Comparison of ENCODE assay signal across 14 cellular contexts in genomic region chr9:129493002-129493713, GRCh38.
DNase-seq lines count a peak whose midpoint lies in the region; TF ChIP-seq lines count a peak whose summit lies in the region.
"Had no signal": no experiment of that assay in that cellular context is flagged by ENCODE, and none has a peak within 500 bp of the region (broad histone marks: within the 10 kb centered on the region; RNA-seq: fewer than 3 reads in every experiment).

No MANE protein-coding gene starts in this region.

- no CpG with 5 or more reads among the region's 9 CpGs for WGBS in mesendoderm (ENCODE audit: extremely low coverage, insufficient coverage, low lambda C conversion rate)

- H2AK5ac ChIP-seq in mesendoderm (ENCODE audit: low read length): no peak overlapping the region

- H3K27ac ChIP-seq in ascending aorta (peak overlapping the region; percentile 98 to 100), mesendoderm (ENCODE audit: low read depth, low read length) (no peak overlapping the region), tibial artery (peak overlapping the region; percentile 100), coronary artery (peak overlapping the region in 1 of 2 donors; percentile 92)
- H3K27ac ChIP-seq: neutrophil had no signal

- H3K4me3 Mint-ChIP-seq in activated naive CD8-positive, alpha-beta T cell: no peak overlapping the region
- H3K4me3 Mint-ChIP-seq in activated naive CD8-positive, alpha-beta T cell treated with anti-CD3 and anti-CD28 coated beads for 36 hours: no peak overlapping the region

- H3K79me2 ChIP-seq in mesendoderm (ENCODE audit: control insufficient read depth, insufficient read depth, low read length): no peaks in the 10 kb centered on the region

- H2BK120ac ChIP-seq in mesendoderm (ENCODE audit: low read depth, low read length): no peak overlapping the region

- no peak overlapping the region for H3K4me2 ChIP-seq in mesendoderm (ENCODE audit: low read length)

- peaks cover 5% of the 10 kb centered on the region for H3K79me1 ChIP-seq in mesendoderm (ENCODE audit: low read length)

- no peak overlapping the region for H2BK15ac ChIP-seq in mesendoderm (replicated peaks; ENCODE audit: low read depth)

- peaks cover 9% of the 10 kb centered on the region for H3K36me3 Mint-ChIP-seq in activated naive CD8-positive, alpha-beta T cell
- peaks cover 35% of the 10 kb centered on the region for H3K36me3 Mint-ChIP-seq in activated naive CD8-positive, alpha-beta T cell treated with anti-CD3 and anti-CD28 coated beads for 36 hours

- no peak overlapping the region for H3K4me3 ChIP-seq in ascending aorta
- no peak overlapping the region for H3K4me3 ChIP-seq in mesendoderm (ENCODE audit: low read length)
- H3K4me3 ChIP-seq in tibial artery: no peak overlapping the region
- no peak overlapping the region for H3K4me3 ChIP-seq in coronary artery

- H3K27me3 ChIP-seq in ascending aorta: no peaks in the 10 kb centered on the region
- no peaks in the 10 kb centered on the region for H3K27me3 ChIP-seq in mesendoderm (ENCODE audit: insufficient read depth, low read length, poor library complexity)
- no peaks in the 10 kb centered on the region for H3K27me3 ChIP-seq in tibial artery

- no peaks in the 10 kb centered on the region for H3K27me3 Mint-ChIP-seq in activated naive CD8-positive, alpha-beta T cell
- no peaks in the 10 kb centered on the region for H3K27me3 Mint-ChIP-seq in activated naive CD8-positive, alpha-beta T cell treated with anti-CD3 and anti-CD28 coated beads for 36 hours

- no peak overlapping the region for H4K5ac ChIP-seq in mesendoderm (ENCODE audit: low read length)

- intact Hi-C loops in ascending aorta (cut with DNase I): no loop called here
- intact Hi-C loops in tibial artery (cut with DNase I; ENCODE audit: low total_unique reads): loop anchor here (5.0 kb wide), 1 partner anchor 316 kb away; the partner anchor contains the start of gene IER5L

- H3K4me1 ChIP-seq in ascending aorta (peaks cover 23 to 53% of the 10 kb centered on the region in 2 donors), mesendoderm (ENCODE audit: control insufficient read depth, low read depth, low read length) (peaks cover 15% of the 10 kb centered on the region), tibial artery (peaks cover 0 to 86% (median 78%) of the 10 kb centered on the region in 4 donors)

- H3K4me1 Mint-ChIP-seq in activated naive CD8-positive, alpha-beta T cell (ENCODE audit: low read depth): peaks cover 52% of the 10 kb centered on the region
- peaks cover 33% of the 10 kb centered on the region for H3K4me1 Mint-ChIP-seq in activated naive CD8-positive, alpha-beta T cell treated with anti-CD3 and anti-CD28 coated beads for 36 hours

- H3K4ac ChIP-seq in mesendoderm (ENCODE audit: low read depth, low read length): no peak overlapping the region

- no peak overlapping the region for H3K9ac ChIP-seq in mesendoderm (ENCODE audit: low read length)

- DNase-seq in activated naive CD8-positive, alpha-beta T cell treated with anti-CD3 and anti-CD28 coated beads for 36 hours: no peak
- DNase-seq in ascending aorta (ENCODE audit: low spot score in 2 of 2): no peak
- no peak for DNase-seq in mesendoderm
- no peak for DNase-seq in tibial artery
- DNase-seq in midbrain (lab: John Stamatoyannopoulos, UW): no peak
- no peak for DNase-seq in coronary artery (ENCODE audit: low spot score)
- no peak for DNase-seq in GM19238 (ENCODE audit: insufficient read length, low spot score)
- DNase-seq: anterior cingulate cortex; GF-D8; NCI-H1694 treated with DMSO at 0.1 percent for 48 hours; stimulated activated naive CD4-positive, alpha-beta T cell; SW 1271 had no signal

- no peak overlapping the region for H3K23ac ChIP-seq in mesendoderm (ENCODE audit: low read length)

- TF ChIP-seq CTCF in ascending aorta (IDR thresholded peaks at IDR 0.05): no peak
- TF ChIP-seq CTCF in tibial artery (IDR thresholded peaks at IDR 0.05): no peak
- no peak for TF ChIP-seq CTCF in coronary artery (IDR thresholded peaks at IDR 0.05)

- H3K9me3 Mint-ChIP-seq in activated naive CD8-positive, alpha-beta T cell (ENCODE audit: low read depth): no peaks in the 10 kb centered on the region
- no peaks in the 10 kb centered on the region for H3K9me3 Mint-ChIP-seq in activated naive CD8-positive, alpha-beta T cell treated with anti-CD3 and anti-CD28 coated beads for 36 hours

- no peak overlapping the region for H2BK5ac ChIP-seq in mesendoderm (ENCODE audit: low read length)

- H3K27ac Mint-ChIP-seq in activated naive CD8-positive, alpha-beta T cell: peak overlapping the region; percentile 5
- H3K27ac Mint-ChIP-seq in activated naive CD8-positive, alpha-beta T cell treated with anti-CD3 and anti-CD28 coated beads for 36 hours: no peak overlapping the region

- H3K36me3 ChIP-seq in ascending aorta (peaks cover 0 to 3% of the 10 kb centered on the region in 2 donors), mesendoderm (ENCODE audit: control insufficient read depth, insufficient read depth, low read length) (no peaks in the 10 kb centered on the region), tibial artery (peaks cover 0 to 3% (median 0%) of the 10 kb centered on the region in 3 donors)
- H3K36me3 ChIP-seq: neutrophil had no signal

- H3K18ac ChIP-seq in mesendoderm (ENCODE audit: low read length): peak overlapping the region; percentile 12

- H3K56ac ChIP-seq in mesendoderm (ENCODE audit: low read length): no peak overlapping the region

- no peak overlapping the region for H4K8ac ChIP-seq in mesendoderm (ENCODE audit: low read depth, low read length)

- no peaks in the 10 kb centered on the region for H3K9me3 ChIP-seq in ascending aorta
- no peaks in the 10 kb centered on the region for H3K9me3 ChIP-seq in tibial artery
- H3K9me3 ChIP-seq: neutrophil had no signal
